ENCODE assay signal across 8 cellular contexts in genomic region chr14:99971087-99971928, GRCh38.
A peak's percentile ranks its signal among the peaks of the same experiment; 100 is the strongest.
DNase-seq lines count a peak whose midpoint lies in the region; ATAC-seq, FAIRE-seq and TF ChIP-seq lines count a peak whose summit lies in the region.

No MANE protein-coding gene starts in this region.

- CTCF ChIA-PET in CD4-positive, alpha-beta T cell (lab: Charles Lee), result interaction anchor here (1.2 kb wide), 1 partner anchor 222 kb away, joined by 5 read pairs; no protein-coding TSS in a partner anchor

- no peaks in the 10 kb centered on the region for H3K9me3 ChIP-seq in CD4-positive, alpha-beta T cell (ENCODE audit: control insufficient read depth, low read length)
- H3K9me3 ChIP-seq in KOPT-K1 (ENCODE audit: insufficient read depth, low read length, poor library complexity, severe bottlenecking) (peaks cover 10% of the 10 kb centered on the region), SJSA1 (replicated peaks) (no peaks in the 10 kb centered on the region), neutrophil (no peaks in the 10 kb centered on the region), stomach smooth muscle (ENCODE audit: control insufficient read depth in 2 of 2, low read length in 2 of 2) (peaks cover 0 to 8% of the 10 kb centered on the region in 2 donors)

- no peaks in the 10 kb centered on the region for H3K27me3 ChIP-seq in CD4-positive, alpha-beta T cell (ENCODE audit: control insufficient read depth, insufficient read depth, low read length)
- H3K27me3 ChIP-seq in SJSA1 (replicated peaks), result no peaks in the 10 kb centered on the region
- peaks cover 74% of the 10 kb centered on the region for H3K27me3 ChIP-seq in neutrophil
- H3K27me3 ChIP-seq in stomach smooth muscle (ENCODE audit: control insufficient read depth in 1 of 2, insufficient read depth in 2 of 2, low read length in 2 of 2), result no peaks in the 10 kb centered on the region

- TF ChIP-seq CTCF in CD4-positive, alpha-beta T cell (IDR thresholded peaks at IDR 0.05), result no peak
- no peak for TF ChIP-seq CTCF in neutrophil (IDR thresholded peaks at IDR 0.05)

- H3K27ac Mint-ChIP-seq in CD4-positive, alpha-beta T cell, result no peak overlapping the region

- DNase-seq in CD4-positive, alpha-beta T cell, result peak; percentile 70 to 81 (median 75)
- DNase-seq in SJSA1 (ENCODE audit: low read depth in 1 of 2, low spot score in 2 of 2) (peak; percentile 74 to 81), frontal cortex (ENCODE audit: low spot score in 2 of 2) (peak; percentile 94 to 96)
- DNase-seq in activated naive CD4-positive, alpha-beta T cell (lab: John Stamatoyannopoulos, UW), result peak; percentile 61 to 79 (median 70)

- peak overlapping the region; percentile 86 for H3K4me3 Mint-ChIP-seq in CD4-positive, alpha-beta T cell

- H3K36me3 ChIP-seq in KOPT-K1 (ENCODE audit: insufficient read depth, low read length) (0 out of 2 replicates have a peak, but pooled peaks cover 4% of the 10 kb centered on the region), SJSA1 (no peaks in the 10 kb centered on the region), neutrophil (no peaks in the 10 kb centered on the region), stomach smooth muscle (ENCODE audit: control insufficient read depth in 2 of 2, insufficient read depth in 2 of 2, low read length in 2 of 2) (no peaks in the 10 kb centered on the region)

- H3K27ac ChIP-seq in CD4-positive, alpha-beta T cell (ENCODE audit: low read depth, low read length), result no peak overlapping the region
- H3K27ac ChIP-seq in KOPT-K1 (ENCODE audit: low read depth, low read length, poor library complexity, severe bottlenecking) (peak overlapping the region; percentile 87), SJSA1 (no peak overlapping the region), neutrophil (no peak overlapping the region), stomach smooth muscle (ENCODE audit: low read length) (no peak overlapping the region)

- intact Hi-C loops in CD4-positive, alpha-beta T cell (cut with DNase I, micrococcal nuclease), result loop anchor here in 1 of 2 experiments (5.0 kb wide), 4 partner anchors 271 to 364 kb away; partner anchors contain the start of gene CYP46A1

- H3K9me3 Mint-ChIP-seq in CD4-positive, alpha-beta T cell, result no peaks in the 10 kb centered on the region

- ATAC-seq in CD4-positive, alpha-beta T cell (ENCODE audit: poor library complexity), result peak; percentile 88
- peak; percentile 75 for ATAC-seq in GM21381 (IDR thresholded peaks at IDR 0.05; ENCODE audit: unreplicated experiment)

- H3K4me1 Mint-ChIP-seq in CD4-positive, alpha-beta T cell (ENCODE audit: low read depth), result peaks cover 26% of the 10 kb centered on the region

- H3K27me3 Mint-ChIP-seq in CD4-positive, alpha-beta T cell, result peaks cover 21% of the 10 kb centered on the region

- H3K4me1 ChIP-seq in SJSA1 (replicated peaks) (peaks cover 13% of the 10 kb centered on the region), neutrophil (ENCODE audit: control insufficient read depth in 1 of 2, insufficient read depth in 1 of 2, low read depth in 1 of 2, low read length in 1 of 2) (peaks cover 7 to 14% of the 10 kb centered on the region in 2 experiments), stomach smooth muscle (ENCODE audit: control insufficient read depth, insufficient read depth, low read length) (peaks cover 5% of the 10 kb centered on the region)

- H3K4me3 ChIP-seq in SJSA1 (peak overlapping the region; percentile 78), neutrophil (ENCODE audit: low read depth in 1 of 2, low read length in 1 of 2) (peak overlapping the region; percentile 63 to 71), stomach smooth muscle (ENCODE audit: low read length in 2 of 2) (peak overlapping the region; percentile 50 to 81)

- peaks cover 8% of the 10 kb centered on the region for H3K36me3 Mint-ChIP-seq in CD4-positive, alpha-beta T cell (ENCODE audit: low read depth)

- POLR2A ChIA-PET in CD4-positive, alpha-beta T cell (lab: Charles Lee), result interaction anchor here (0.6 to 1.9 kb wide), 13 partner anchors 94 to 490 kb away, joined by 3 to 10 read pairs (median 4); partner anchors contain the start of genes CCNK, CYP46A1, EVL and SETD3

- H3K9ac ChIP-seq in stomach smooth muscle (ENCODE audit: low read length in 2 of 2), result no peak overlapping the region

- no peak for FAIRE-seq in frontal cortex (lab: Jason Lieb, UNC)
